In the genomic region with DNA sequence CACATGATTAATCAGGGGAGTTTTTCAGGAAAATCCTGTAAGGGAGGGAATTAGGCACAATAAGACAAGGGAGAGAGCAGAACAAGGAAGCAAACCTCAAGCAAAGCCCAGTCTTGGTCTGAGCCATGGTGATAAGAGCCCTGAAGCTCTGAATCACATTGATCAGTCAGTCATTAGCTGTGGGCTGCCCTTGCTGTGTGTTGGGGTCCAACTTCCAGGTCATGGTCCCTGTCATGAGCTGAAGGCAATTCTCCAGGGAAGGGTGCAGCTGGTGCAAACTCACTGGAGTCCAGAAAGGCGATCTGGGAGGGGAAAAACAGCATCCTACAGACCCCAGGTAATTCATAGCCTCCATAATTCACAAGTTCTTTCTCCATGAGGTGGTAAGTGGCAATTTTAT, we compare ENCODE assay signal across 15 cellular contexts.
A peak's percentile ranks its signal among the peaks of the same experiment; 100 is the strongest.
DNase-seq lines count a peak whose midpoint lies in the region; ATAC-seq and TF ChIP-seq lines count a peak whose summit lies in the region.
"Had no signal": no experiment of that assay in that cellular context is flagged by ENCODE, and none has a peak within 500 bp of the region (broad histone marks: within the 10 kb centered on the region; RNA-seq: fewer than 3 reads in every experiment).

No MANE protein-coding gene starts in this region.

- H4K20me1 ChIP-seq in mammary epithelial cell (ENCODE audit: insufficient read depth, low read length) = no peaks in the 10 kb centered on the region
- H4K20me1 ChIP-seq: BLaER1 treated with 17β-estradiol and CSF1 and Interleukin-3, amounts not matched to agents 10 nM and 100 nM had no signal

- H3K27me3 ChIP-seq in mammary epithelial cell (ENCODE audit: insufficient read depth, low read length) (no peaks in the 10 kb centered on the region), vagina (no peaks in the 10 kb centered on the region)
- H3K27me3 ChIP-seq: BLaER1 treated with 17β-estradiol and CSF1 and Interleukin-3, amounts not matched to agents 10 nM and 100 nM had no signal

- H3K27ac Mint-ChIP-seq in MCF 10A (ENCODE audit: low read depth, unreplicated experiment) = no peak overlapping the region
- H3K27ac Mint-ChIP-seq in neural crest cell (ENCODE audit: unreplicated experiment) = peak overlapping the region; percentile 81
- H3K27ac Mint-ChIP-seq: CD4-positive, CD25-positive, alpha-beta regulatory T cell had no signal

- peak overlapping the region; percentile 55 for H2AFZ ChIP-seq in mammary epithelial cell (ENCODE audit: low read depth, low read length)
- H2AFZ ChIP-seq: GM23248 had no signal

- no peaks in the 10 kb centered on the region for H3K79me2 ChIP-seq in mammary epithelial cell (ENCODE audit: insufficient read depth, low read length)

- no peaks in the 10 kb centered on the region for H3K9me3 ChIP-seq in mammary epithelial cell (replicated peaks; ENCODE audit: insufficient read depth, low read length)
- no peaks in the 10 kb centered on the region for H3K9me3 ChIP-seq in vagina

- intact Hi-C loops in mammary epithelial cell (cut with micrococcal nuclease) (no loop called here), MCF 10A (cut with micrococcal nuclease) (no loop called here), vagina (cut with DNase I) (no loop called here)

- no peak overlapping the region for H3K4me2 ChIP-seq in mammary epithelial cell (ENCODE audit: insufficient read depth, low read depth, low read length)
- H3K4me2 ChIP-seq: BLaER1 treated with 17β-estradiol and CSF1 and Interleukin-3, amounts not matched to agents 10 nM and 100 nM had no signal

- H3K36me3 Mint-ChIP-seq in MCF 10A (ENCODE audit: insufficient read depth, unreplicated experiment) = no peaks in the 10 kb centered on the region
- peaks cover 6% of the 10 kb centered on the region for H3K36me3 Mint-ChIP-seq in neural crest cell (ENCODE audit: low read depth)
- H3K36me3 Mint-ChIP-seq: CD4-positive, CD25-positive, alpha-beta regulatory T cell had no signal

- 92% methylated on average over 1 of the region's 1 CpG for WGBS in mammary epithelial cell (ENCODE audit: low coverage, missing lambda C conversion rate)

- TF ChIP-seq CTCF in mammary epithelial cell (conservative IDR thresholded peaks at IDR 0.05 in 1 of 2, IDR thresholded peaks at IDR 0.05 in 1 of 2; ENCODE audit: extremely low read depth in 1 of 2, insufficient read depth in 1 of 2, low read depth in 1 of 2, low read length in 2 of 2) = no peak
- no peak for TF ChIP-seq CTCF in MCF 10A (IDR thresholded peaks at IDR 0.05; ENCODE audit: unreplicated experiment)
- no peak for TF ChIP-seq CTCF in neural crest cell (conservative IDR thresholded peaks at IDR 0.05)
- no peak for TF ChIP-seq CTCF in vagina (IDR thresholded peaks at IDR 0.05)

- ATAC-seq in GM21381 (IDR thresholded peaks at IDR 0.05; ENCODE audit: unreplicated experiment) = no peak
- no peak for ATAC-seq in GM18858 (IDR thresholded peaks at IDR 0.05; ENCODE audit: unreplicated experiment)
- ATAC-seq: HCT116 had no signal

- H3K4me3 Mint-ChIP-seq in MCF 10A (ENCODE audit: unreplicated experiment) (no peak overlapping the region), neural crest cell (no peak overlapping the region)
- H3K4me3 Mint-ChIP-seq: CD4-positive, CD25-positive, alpha-beta regulatory T cell had no signal

- H3K9ac ChIP-seq in mammary epithelial cell (ENCODE audit: insufficient read depth, low read length) = no peak overlapping the region
- H3K9ac ChIP-seq: BLaER1 treated with 17β-estradiol and CSF1 and Interleukin-3, amounts not matched to agents 10 nM and 100 nM; GM23248 had no signal

- POLR2A ChIA-PET in MCF 10A (lab: Yijun Ruan, JAX) = no interaction called here

- no peak for TF ChIP-seq POLR2A in vagina (IDR thresholded peaks at IDR 0.05)

- DNase-seq in mammary epithelial cell (peak; percentile 1), MCF 10A (ENCODE audit: unreplicated experiment) (no peak), ecto neural progenitor cell (ENCODE audit: low spot score) (peak; percentile 12), neural crest cell (ENCODE audit: low read depth, low spot score) (no peak), vagina (ENCODE audit: extremely low spot score in 2 of 2) (peak; percentile 16 to 69), NCI-H748 treated with DMSO at 0.1 percent for 48 hours (lab: John Stamatoyannopoulos, UW) (no peak)
- DNase-seq: ACHN; CD4-positive, CD25-positive, alpha-beta regulatory T cell; DMS53; GM23248 had no signal

- CTCF ChIA-PET in mammary epithelial cell (lab: Charles Lee; ENCODE audit: low non-redundant PET) (no interaction called here), MCF 10A (lab: Yijun Ruan, JAX) (interaction anchor here (0.5 to 3.3 kb wide), 4 partner anchors 26 to 1078 kb away, joined by 3 to 22 read pairs (median 4); no protein-coding TSS in a partner anchor)

- H3K27ac ChIP-seq in mammary epithelial cell (ENCODE audit: insufficient read depth, low read depth, low read length) = no peak overlapping the region
- no peak overlapping the region for H3K27ac ChIP-seq in vagina
- H3K27ac ChIP-seq: BLaER1 treated with 17β-estradiol and CSF1 and Interleukin-3, amounts not matched to agents 10 nM and 100 nM; GM23248; HL-60 had no signal

- H3K4me3 ChIP-seq in mammary epithelial cell (replicated peaks in 1 of 3; ENCODE audit: insufficient read depth in 1 of 3, low read depth in 2 of 3, low read length in 3 of 3) = no peak overlapping the region
- H3K4me3 ChIP-seq in vagina = no peak overlapping the region
- H3K4me3 ChIP-seq: BLaER1 treated with 17β-estradiol and CSF1 and Interleukin-3, amounts not matched to agents 10 nM and 100 nM; GM23248 had no signal

- H3K36me3 ChIP-seq in mammary epithelial cell (ENCODE audit: insufficient read depth, low read length) (no peaks in the 10 kb centered on the region), vagina (no peaks in the 10 kb centered on the region)
- H3K36me3 ChIP-seq: BLaER1 treated with 17β-estradiol and CSF1 and Interleukin-3, amounts not matched to agents 10 nM and 100 nM had no signal

- H3K9me3 Mint-ChIP-seq in MCF 10A (ENCODE audit: unreplicated experiment) (peaks cover 6% of the 10 kb centered on the region), neural crest cell (peaks cover 5% of the 10 kb centered on the region)

- dilution Hi-C loops in mammary epithelial cell (cut with HindIII; ENCODE audit: low sequenced_read_pairs) = no loop called here

- BruUV-seq in mammary epithelial cell (replicated peaks; lab: Mats Ljungman, UMichigan) = no TSS peak
- BruUV-seq in MCF 10A (replicated peaks; lab: Mats Ljungman, UMichigan) = no TSS peak

- H3K4me1 ChIP-seq in mammary epithelial cell (ENCODE audit: insufficient read depth, low read length) = peaks cover 24% of the 10 kb centered on the region
- H3K4me1 ChIP-seq in vagina = no peaks in the 10 kb centered on the region

- H3K4me1 Mint-ChIP-seq in MCF 10A (ENCODE audit: insufficient read depth, unreplicated experiment) (no peaks in the 10 kb centered on the region), neural crest cell (peaks cover 17% of the 10 kb centered on the region)

- in situ Hi-C loops in mammary epithelial cell (cut with MboI; ENCODE audit: low sequenced_read_pairs in 2 of 2) = no loop called here

- H3K27me3 Mint-ChIP-seq in MCF 10A (ENCODE audit: insufficient read depth, unreplicated experiment) (no peaks in the 10 kb centered on the region), neural crest cell (ENCODE audit: low read depth) (no peaks in the 10 kb centered on the region)

Comparison
In these comparisons a context has a peak if more than half of its experiments do, and no peak if none do; other contexts are left out.
1. DNase-seq: peak in mammary epithelial cell (single experiment), ecto neural progenitor cell (single experiment) and vagina (2 of 2); none in MCF 10A (single experiment), neural crest cell (single experiment) and NCI-H748 treated with DMSO at 0.1 percent for 48 hours (single experiment).